Comparison of ENCODE assay signal across 8 cellular contexts in genomic region chrX:153469811-153470410, GRCh38. TPM values are rescaled to one million over a fixed set of nuclear protein-coding genes. Genes with fewer than 3 reads are reported as not detected.
DNase-seq lines count a peak whose midpoint lies in the region; ATAC-seq, FAIRE-seq and TF ChIP-seq lines count a peak whose summit lies in the region.

No MANE protein-coding gene starts in this region.

- H3K27me3 ChIP-seq in Panc1 (ENCODE audit: control insufficient read depth, insufficient read depth, low read length) (no peaks in the 10 kb centered on the region), liver (ENCODE audit: control insufficient read depth in 4 of 4, insufficient read depth in 4 of 4, low read length in 3 of 4) (no peaks in the 10 kb centered on the region)

- H3K9ac ChIP-seq in liver (ENCODE audit: low read depth in 1 of 2, low read length in 2 of 2), result peak overlapping the region in 1 of 2 donors; percentile 26

- H3K27ac ChIP-seq in Panc1 (ENCODE audit: low read length), result peak overlapping the region; percentile 81
- H3K27ac ChIP-seq in liver (ENCODE audit: low read depth in 1 of 2, low read length in 2 of 2), result peak overlapping the region in 1 of 2 donors; percentile 50

- in situ Hi-C loops in Panc1 (cut with HindIII; ENCODE audit: low pct_unique_long_range_greater_than_20kb, low sequenced_read_pairs), result no loop called here

- WGBS in liver, result 2% methylated on average over 32 of the region's 32 CpGs

- H3K27me3 Mint-ChIP-seq in central memory CD8-positive, alpha-beta T cell, result no peaks in the 10 kb centered on the region

- peaks cover 5% of the 10 kb centered on the region for H3K4me1 Mint-ChIP-seq in central memory CD8-positive, alpha-beta T cell

- BruUV-seq in Panc1 (replicated peaks; lab: Mats Ljungman, UMichigan), result no TSS peak

- no peak for FAIRE-seq in D721Med (lab: Jason Lieb, UNC)

- H3K9me3 ChIP-seq in Panc1 (ENCODE audit: control insufficient read depth, insufficient read depth, low read depth, low read length), result no peaks in the 10 kb centered on the region
- no peaks in the 10 kb centered on the region for H3K9me3 ChIP-seq in liver (ENCODE audit: control insufficient read depth in 4 of 4, low read length in 3 of 4)

- no peak for TF ChIP-seq CTCF in Panc1 (IDR thresholded peaks at IDR 0.05)
- no peak for TF ChIP-seq CTCF in liver (IDR thresholded peaks at IDR 0.05; ENCODE audit: low read depth, low read length, missing input control)
- TF ChIP-seq CTCF in D721Med (IDR thresholded peaks at IDR 0.05; ENCODE audit: insufficient read depth, missing control alignments), result no peak

- H3K4me3 ChIP-seq in Panc1 (ENCODE audit: low read depth in 2 of 2, low read length in 2 of 2) (peak overlapping the region; percentile 75 to 95), liver (ENCODE audit: low read depth in 1 of 3, low read length in 3 of 3) (peak overlapping the region; percentile 65 to 69 (median 69))

- H3K27ac Mint-ChIP-seq in central memory CD8-positive, alpha-beta T cell (ENCODE audit: low read depth), result no peak overlapping the region

- peaks cover 4% of the 10 kb centered on the region for H3K36me3 Mint-ChIP-seq in central memory CD8-positive, alpha-beta T cell (ENCODE audit: insufficient read depth)

- TF ChIP-seq RAD21 in liver (IDR thresholded peaks at IDR 0.05), result no peak

- intact Hi-C loops in Panc1 (cut with micrococcal nuclease; ENCODE audit: unreplicated experiment), result no loop called here

- peak overlapping the region; percentile 72 for H3K4me3 Mint-ChIP-seq in central memory CD8-positive, alpha-beta T cell

- ATAC-seq in GM18517 (IDR thresholded peaks at IDR 0.05; ENCODE audit: unreplicated experiment) (peak; percentile 37), HG02970 (IDR thresholded peaks at IDR 0.05; ENCODE audit: low FRiP score, unreplicated experiment) (peak; percentile 10), Panc1 (peak; percentile 54)
- peak; percentile 38 for ATAC-seq in central memory CD8-positive, alpha-beta T cell (replicated peaks; ENCODE audit: extremely low read depth, poor library complexity, severe bottlenecking)
- peak; percentile 14 for ATAC-seq in stimulated activated naive CD8-positive, alpha-beta T cell treated with anti-CD3 and anti-CD28 coated beads, Interleukin-15, Interleukin-2, amounts not matched to agents 100 U/mL and 50 U/mL, for 24 hours

- H3K9me3 Mint-ChIP-seq in central memory CD8-positive, alpha-beta T cell, result no peaks in the 10 kb centered on the region

- CTCF ChIA-PET in Panc1 (lab: Charles Lee), result interaction anchor here (0.9 to 1.2 kb wide), 2 partner anchors 9 to 36 kb away, joined by 4 to 12 read pairs; no protein-coding TSS in a partner anchor

- POLR2A ChIA-PET in Panc1 (lab: Charles Lee), result no interaction called here

- H3K4me1 ChIP-seq in Panc1 (ENCODE audit: control insufficient read depth, insufficient read depth, low read length), result no peaks in the 10 kb centered on the region
- H3K4me1 ChIP-seq in liver (ENCODE audit: control insufficient read depth in 4 of 4, insufficient read depth in 4 of 4, low read length in 3 of 4), result peaks cover 2 to 15% (median 6%) of the 10 kb centered on the region in 4 donors

- DNase-seq in AG20443 (ENCODE audit: low spot score) (peak; percentile 42), Panc1 (ENCODE audit: low read depth, low spot score) (no peak), D721Med (ENCODE audit: insufficient read length, low spot score) (no peak)
- DNase-seq in central memory CD8-positive, alpha-beta T cell (ENCODE audit: low spot score in 2 of 2), result peak in 1 of 2 donors; percentile 17
- DNase-seq in stimulated activated naive CD8-positive, alpha-beta T cell treated with anti-CD3 and anti-CD28 coated beads, Interleukin-15, Interleukin-2, amounts not matched to agents 100 U/mL and 50 U/mL, for 24 hours, result peak; percentile 39

- H3K36me3 ChIP-seq in Panc1 (ENCODE audit: control insufficient read depth, insufficient read depth, low read length) (no peaks in the 10 kb centered on the region), liver (ENCODE audit: control insufficient read depth in 4 of 4, insufficient read depth in 3 of 4, low read depth in 1 of 4, low read length in 3 of 4) (peaks cover 0 to under 1% (median 0%) of the 10 kb centered on the region in 4 donors)

TF ChIP-seq in liver, 16 proteins besides CTCF, POLR2A, EP300 and RAD21:
- no peak for TF ChIP-seq NR2F2 (IDR thresholded peaks at IDR 0.05)
- peak; percentile 87 for TF ChIP-seq REST (IDR thresholded peaks at IDR 0.05)

RNA-seq across cellular contexts. Expression of gene HAUS7, which starts 0.5 kb away (rescaled TPM):
- total RNA-seq in Panc1 (2021; ENCODE audit: unreplicated experiment) (59.9 TPM), liver (1 to 10 TPM; 7.0 to 7.2 TPM)
- 72.2 TPM for polyA plus RNA-seq in Panc1 (2012; ENCODE audit: insufficient read length)
- 1 to 10 TPM; 8.4 to 8.9 TPM for polyA plus RNA-seq in liver

RNA-seq across cellular contexts. Expression of gene TREX2, which starts 24.1 kb away (rescaled TPM):
- 2.4 TPM for total RNA-seq in Panc1 (2021; ENCODE audit: unreplicated experiment)
- polyA plus RNA-seq in Panc1 (2012; ENCODE audit: insufficient read length), result 0.73 TPM
- 1 to 10 TPM; 1.2 to 1.3 TPM for total RNA-seq in liver
- under 1 TPM in 1 of 2 donors, not detected in 1; 0.13 TPM for polyA plus RNA-seq in liver

RNA-seq across cellular contexts. Expression of gene BGN, which starts 24.9 kb away (rescaled TPM):
- total RNA-seq in Panc1 (2021; ENCODE audit: unreplicated experiment) (2.9 TPM), liver (10 to 100 TPM; 11.7 to 30.7 TPM)
- polyA plus RNA-seq in Panc1 (2012; ENCODE audit: insufficient read length), result 6.7 TPM
- 100 to 1,000 TPM in 1 of 2 donors, 10 to 100 TPM in 1; 58.8 to 131 TPM for polyA plus RNA-seq in liver

RNA-seq across cellular contexts. Expression of gene ATP2B3, which starts 47.5 kb away (rescaled TPM):
- total RNA-seq in Panc1 (2021; ENCODE audit: unreplicated experiment) (0.21 TPM), liver (not detected)
- polyA plus RNA-seq in Panc1 (2012; ENCODE audit: insufficient read length), result 0.16 TPM
- polyA plus RNA-seq in liver, result not detected

RNA-seq across cellular contexts. Expression of gene ZFP92, which starts 58.6 kb away (rescaled TPM):
- total RNA-seq in Panc1 (2021; ENCODE audit: unreplicated experiment), result 0.90 TPM
- polyA plus RNA-seq in Panc1 (2012; ENCODE audit: insufficient read length), result 0.70 TPM
- total RNA-seq in liver, result 1 to 10 TPM in 1 of 2 donors, under 1 TPM in 1; 0.56 to 1.3 TPM
- under 1 TPM; 0.24 to 0.31 TPM for polyA plus RNA-seq in liver

Comparison
In these comparisons a context has a peak if more than half of its experiments do, and no peak if none do; other contexts are left out.
1. DNase-seq: peak in AG20443 (single experiment) and stimulated activated naive CD8-positive, alpha-beta T cell treated with anti-CD3 and anti-CD28 coated beads, Interleukin-15, Interleukin-2, amounts not matched to agents 100 U/mL and 50 U/mL, for 24 hours (single experiment); none in Panc1 (single experiment) and D721Med (single experiment).
2. Peak in every context shown above with its lines, with median percentiles within 50 percentile points of each other: ATAC-seq.